ENCODE assay signal across 8 cellular contexts in the genomic region with DNA sequence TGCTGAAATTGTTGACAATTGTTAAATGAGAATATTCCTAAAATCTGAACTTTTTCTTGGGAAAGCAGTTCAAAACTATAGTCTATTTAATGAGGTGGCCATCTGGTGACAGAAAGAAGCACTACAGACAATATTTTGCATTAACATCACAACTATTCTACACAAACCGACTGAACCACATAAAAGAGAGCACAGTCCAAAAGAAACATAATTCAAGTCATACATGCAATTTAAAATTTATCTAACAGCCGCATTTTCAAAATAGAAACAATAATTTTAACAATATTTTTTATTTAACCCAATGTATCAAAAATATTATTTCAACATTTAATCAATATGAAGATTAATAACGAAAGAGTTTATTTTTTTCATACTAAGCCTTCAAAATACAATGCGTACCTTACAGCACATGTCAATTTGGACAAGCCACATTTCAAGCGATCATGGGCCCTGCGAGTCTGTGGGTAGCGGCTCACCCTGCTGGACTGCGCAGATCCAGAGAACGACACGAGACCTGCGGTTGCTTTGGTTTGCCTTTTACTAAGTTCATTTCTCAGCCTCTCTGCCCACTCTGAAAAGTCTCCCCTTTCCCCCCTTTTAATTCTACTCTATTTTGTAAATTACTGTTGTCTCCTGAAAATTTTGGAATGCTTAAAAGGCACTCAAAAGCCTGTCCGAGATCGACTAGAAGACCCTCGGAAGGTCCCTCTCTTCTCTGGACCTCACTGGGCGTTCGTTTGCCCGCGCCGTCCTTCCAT. TPM values are rescaled to one million over a fixed set of nuclear protein-coding genes. Genes with fewer than 3 reads are reported as not detected.
DNase-seq lines count a peak whose midpoint lies in the region; ATAC-seq and TF ChIP-seq lines count a peak whose summit lies in the region.

No MANE protein-coding gene starts in this region.

- intact Hi-C loops in uterus (cut with DNase I; ENCODE audit: low total_unique reads), result no loop called here

- H3K36me3 Mint-ChIP-seq in T-helper 2 cell treated with Interferon-gamma antibody and Interleukin-4, amounts not matched to agents 5 μg/mL and 100 μg/mL, for 36 hours (ENCODE audit: low read depth), result no peaks in the 10 kb centered on the region

- H3K4me1 Mint-ChIP-seq in T-helper 2 cell treated with Interferon-gamma antibody and Interleukin-4, amounts not matched to agents 5 μg/mL and 100 μg/mL, for 36 hours (ENCODE audit: low read depth), result peaks cover 4% of the 10 kb centered on the region

- peak; percentile 49 for ATAC-seq in GM18858 (IDR thresholded peaks at IDR 0.05; ENCODE audit: unreplicated experiment)

- no peak for DNase-seq in T-helper 2 cell treated with Interferon-gamma antibody and Interleukin-4, amounts not matched to agents 5 μg/mL and 100 μg/mL, for 36 hours (ENCODE audit: low spot score)
- DNase-seq in epithelial cell of esophagus (ENCODE audit: low read depth), result peak; percentile 27
- no peak for DNase-seq in uterus
- DNase-seq in stimulated activated CD4-positive, alpha-beta T cell treated with anti-CD3 and anti-CD28 coated beads, Interleukin-4, amount 100 ng/mL, for 1 hour, result no peak

- peaks cover 43% of the 10 kb centered on the region for H3K27me3 Mint-ChIP-seq in T-helper 2 cell treated with Interferon-gamma antibody and Interleukin-4, amounts not matched to agents 5 μg/mL and 100 μg/mL, for 36 hours (ENCODE audit: low read depth)

- H3K27me3 ChIP-seq in mononuclear cell (ENCODE audit: insufficient read depth, low read length) (peaks cover 37% of the 10 kb centered on the region), uterus (peaks cover 0 to 13% of the 10 kb centered on the region in 2 donors)

- no peaks in the 10 kb centered on the region for H3K9me3 Mint-ChIP-seq in T-helper 2 cell treated with Interferon-gamma antibody and Interleukin-4, amounts not matched to agents 5 μg/mL and 100 μg/mL, for 36 hours

- H3K9me3 ChIP-seq in mononuclear cell (ENCODE audit: low read depth, low read length) (no peaks in the 10 kb centered on the region), uterus (no peaks in the 10 kb centered on the region)

- H3K4me3 Mint-ChIP-seq in T-helper 2 cell treated with Interferon-gamma antibody and Interleukin-4, amounts not matched to agents 5 μg/mL and 100 μg/mL, for 36 hours, result peak overlapping the region; percentile 41

- TF ChIP-seq POLR2A in uterus (IDR thresholded peaks at IDR 0.05), result no peak

- peaks cover 8% of the 10 kb centered on the region for H3K4me1 ChIP-seq in mononuclear cell (ENCODE audit: insufficient read depth, low read length)
- H3K4me1 ChIP-seq in uterus, result no peaks in the 10 kb centered on the region

- no peak overlapping the region for H3K27ac Mint-ChIP-seq in T-helper 2 cell treated with Interferon-gamma antibody and Interleukin-4, amounts not matched to agents 5 μg/mL and 100 μg/mL, for 36 hours

- H3K36me3 ChIP-seq in uterus, result no peaks in the 10 kb centered on the region

- TF ChIP-seq CTCF in C4-2B (conservative IDR thresholded peaks at IDR 0.05), result peak; percentile 76
- TF ChIP-seq CTCF in LNCAP (IDR thresholded peaks at IDR 0.05), result peak; percentile 63
- TF ChIP-seq CTCF in epithelial cell of esophagus (IDR thresholded peaks at IDR 0.05; ENCODE audit: insufficient read depth, low read depth, low read length, missing control alignments), result peak; percentile 48
- peak in 1 of 4 experiments; percentile 17 for TF ChIP-seq CTCF in uterus (IDR thresholded peaks at IDR 0.05)

- H3K4me3 ChIP-seq in epithelial cell of esophagus (ENCODE audit: low read length) (peak overlapping the region; percentile 28), mononuclear cell (ENCODE audit: low read length) (peak overlapping the region; percentile 24), uterus (peak overlapping the region; percentile 14 to 33)

- H3K27ac ChIP-seq in C4-2B (no peak overlapping the region), uterus (no peak overlapping the region)

RNA-seq across cellular contexts. Expression of gene LRRC9, which starts 0.9 kb away (rescaled TPM):
- total RNA-seq in mononuclear cell, result not detected
- 1 to 10 TPM in 1 of 4 donors, not detected in 3; 2.1 TPM for total RNA-seq in uterus

RNA-seq across cellular contexts. Expression of gene RTN1, which starts 48.4 kb away (rescaled TPM):
- 8.0 TPM for total RNA-seq in mononuclear cell
- total RNA-seq in uterus, result 10 to 100 TPM in 2 of 4 donors, 1 to 10 TPM in 1, under 1 TPM in 1; 0.26 to 14.4 (median 7.5) TPM
